Comparison of ENCODE assay signal across 8 cellular contexts in the genomic region with DNA sequence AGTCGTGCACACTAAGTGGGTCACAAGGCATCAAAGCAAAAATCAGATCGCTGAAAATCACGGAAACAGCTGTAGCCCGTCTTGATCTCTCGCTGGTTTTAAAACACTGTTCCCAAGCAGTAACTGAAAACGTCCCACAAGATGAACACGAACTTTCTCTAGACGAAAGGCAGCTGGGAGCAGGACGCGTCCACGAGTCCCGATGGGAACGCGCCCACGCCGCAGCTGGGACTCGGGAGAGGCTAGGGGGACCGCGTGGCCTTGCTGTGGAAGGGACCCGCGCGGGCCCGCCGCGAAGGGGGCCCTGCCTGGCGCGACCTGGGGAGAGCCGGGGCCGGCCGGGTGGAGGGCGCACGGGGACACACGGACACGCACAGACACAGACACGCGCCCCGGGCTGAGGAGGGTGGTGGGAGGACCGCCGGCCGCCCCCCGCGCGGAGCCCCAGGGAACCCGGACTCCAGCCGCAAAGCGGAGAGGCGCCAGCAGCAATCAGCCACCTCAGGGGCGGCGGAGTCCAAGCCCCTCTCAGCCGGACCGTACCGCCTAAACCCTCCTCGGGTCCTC. TPM values are rescaled to one million over a fixed set of nuclear protein-coding genes. Genes with fewer than 3 reads are reported as not detected.
DNase-seq lines count a peak whose midpoint lies in the region; ATAC-seq and TF ChIP-seq lines count a peak whose summit lies in the region.

No MANE protein-coding gene starts in this region.

- H3K36me3 ChIP-seq in esophagus squamous epithelium: no peaks in the 10 kb centered on the region

- H3K27me3 Mint-ChIP-seq in nephron progenitor cell (ENCODE audit: low read depth, poor library complexity): peaks cover 25% of the 10 kb centered on the region

- in situ Hi-C loops in KBM-7 (cut with MboI; ENCODE audit: low pct_unique_long_range_greater_than_20kb, low sequenced_read_pairs): no loop called here

- no peaks in the 10 kb centered on the region for H3K9me3 ChIP-seq in esophagus squamous epithelium

- peaks cover 28% of the 10 kb centered on the region for H3K4me1 Mint-ChIP-seq in nephron progenitor cell

- peak overlapping the region; percentile 93 for H3K4me3 Mint-ChIP-seq in nephron progenitor cell

- peak overlapping the region; percentile 70 to 98 (median 83) for H3K4me3 ChIP-seq in esophagus squamous epithelium

- H3K36me3 Mint-ChIP-seq in nephron progenitor cell (ENCODE audit: low read depth): no peaks in the 10 kb centered on the region

- intact Hi-C loops in esophagus squamous epithelium (cut with DNase I): loop anchor here (5.0 kb wide), 1 partner anchor 92 kb away; no protein-coding TSS in a partner anchor

- no peak for TF ChIP-seq CTCF in esophagus squamous epithelium (IDR thresholded peaks at IDR 0.05)
- no peak for TF ChIP-seq CTCF in nephron progenitor cell (IDR thresholded peaks at IDR 0.05)

- no peaks in the 10 kb centered on the region for H3K9me3 Mint-ChIP-seq in nephron progenitor cell

- H3K27me3 ChIP-seq in esophagus squamous epithelium: no peaks in the 10 kb centered on the region

- peak; percentile 3 for ATAC-seq in GM21526 (IDR thresholded peaks at IDR 0.05; ENCODE audit: low FRiP score, unreplicated experiment)

- H3K4me1 ChIP-seq in esophagus squamous epithelium: peaks cover 6 to 36% (median 8%) of the 10 kb centered on the region in 3 donors

- H3K27ac ChIP-seq in esophagus squamous epithelium: peak overlapping the region; percentile 90 to 95 (median 92)

- TF ChIP-seq POLR2A in esophagus squamous epithelium (IDR thresholded peaks at IDR 0.05): no peak

- no peak overlapping the region for H3K27ac Mint-ChIP-seq in nephron progenitor cell

- 0 to 1% methylated on average over 10 to 17 of the region's 53 CpGs for WGBS in esophagus squamous epithelium, 2 donors

- DNase-seq in EL (peak; percentile 61), KBM-7 (peak; percentile 62), esophagus squamous epithelium (lab: John Stamatoyannopoulos, UW) (no peak), nephron progenitor cell (no peak), NCI-H2196 (lab: John Stamatoyannopoulos, UW; ENCODE audit: unreplicated experiment) (no peak), iPS-NIHi7 (ENCODE audit: extremely low spot score) (no peak)
- DNase-seq in activated CD8-positive, alpha-beta memory T cell treated with anti-CD3 and anti-CD28 coated beads, Interleukin-2, amount 50 U/mL, for 4 hours: peak; percentile 46

RNA-seq across cellular contexts. Expression of a gene that starts 0.6 kb away (rescaled TPM):
- 10 to 100 TPM in 3 of 4 donors, 1 to 10 TPM in 1; 7.9 to 32.2 (median 18.2) TPM for total RNA-seq in esophagus squamous epithelium

Comparison
In these comparisons a context has a peak if more than half of its experiments do, and no peak if none do; other contexts are left out.
1. DNase-seq: peak in EL (single experiment), KBM-7 (single experiment) and activated CD8-positive, alpha-beta memory T cell treated with anti-CD3 and anti-CD28 coated beads, Interleukin-2, amount 50 U/mL, for 4 hours (single experiment); none in esophagus squamous epithelium (single experiment), nephron progenitor cell (single experiment), NCI-H2196 (single experiment) and iPS-NIHi7 (single experiment).